15 cellular contexts compared by ENCODE assay signal in the genomic region with DNA sequence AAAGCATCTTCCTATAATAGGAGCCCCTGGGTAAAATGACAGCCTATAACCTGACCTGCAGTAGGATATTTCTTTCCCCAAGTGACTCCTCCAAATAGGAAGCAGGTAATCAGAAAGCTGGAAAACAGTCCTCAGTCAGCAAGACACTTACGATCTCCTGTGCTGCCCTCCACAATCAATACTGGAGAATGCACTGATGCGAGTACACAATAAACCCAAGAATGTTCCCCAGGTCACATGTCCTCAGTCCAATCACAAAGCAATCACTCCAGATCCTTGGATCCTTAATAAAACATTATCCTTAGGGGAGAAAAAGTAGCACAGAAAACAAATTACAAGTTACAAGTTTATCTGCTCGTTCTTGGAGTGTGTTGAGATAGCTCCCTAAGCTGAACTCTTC.
DNase-seq lines count a peak whose midpoint lies in the region; ATAC-seq, FAIRE-seq and TF ChIP-seq lines count a peak whose summit lies in the region.
"Had no signal": no experiment of that assay in that cellular context is flagged by ENCODE, and none has a peak within 500 bp of the region (broad histone marks: within the 10 kb centered on the region; RNA-seq: fewer than 3 reads in every experiment).

No MANE protein-coding gene starts in this region.

- no peak overlapping the region for H3K4me2 ChIP-seq in keratinocyte (ENCODE audit: control insufficient read depth, extremely low read depth, insufficient read depth, low read depth, low read length)

- H3K36me3 ChIP-seq in cardiac muscle cell (peaks cover 7% of the 10 kb centered on the region), adipocyte (ENCODE audit: control insufficient read depth, insufficient read depth, low read length, severe bottlenecking) (peaks cover 3% of the 10 kb centered on the region), keratinocyte (ENCODE audit: control insufficient read depth in 2 of 2, extremely low read depth in 1 of 2, insufficient read depth in 2 of 2, low read length in 2 of 2) (no peaks in the 10 kb centered on the region), thyroid gland (no peaks in the 10 kb centered on the region)

- H3K4me1 ChIP-seq in cardiac muscle cell (ENCODE audit: low read depth) (peaks cover 22% of the 10 kb centered on the region), adipocyte (ENCODE audit: control insufficient read depth, insufficient read depth, low read length) (peaks cover 6% of the 10 kb centered on the region), keratinocyte (ENCODE audit: control insufficient read depth, extremely low read depth, insufficient read depth, low read length) (peaks cover 10% of the 10 kb centered on the region), thyroid gland (peaks cover 24 to 28% of the 10 kb centered on the region in 2 donors)

- peaks cover 7% of the 10 kb centered on the region for H3K79me2 ChIP-seq in keratinocyte (ENCODE audit: control insufficient read depth, insufficient read depth, low read length)

- TF ChIP-seq POLR2A in thyroid gland (IDR thresholded peaks at IDR 0.05) = peak in 1 of 2 donors; percentile 42

- H3K27ac ChIP-seq in cardiac muscle cell (peak overlapping the region; percentile 73), keratinocyte (ENCODE audit: control insufficient read depth, insufficient read depth, low read length) (no peak overlapping the region), thyroid gland (peak overlapping the region; percentile 76 to 86 (median 78))
- H3K27ac ChIP-seq: C4-2B had no signal

- intact Hi-C loops in Right ventricle myocardium inferior (cut with DNase I) (no loop called here), thyroid gland (cut with DNase I) (loop anchor here (10.0 kb wide), 1 partner anchor 294 kb away; no protein-coding TSS in a partner anchor)

- no peak for DNase-seq in cardiac muscle cell (ENCODE audit: low read depth in 1 of 2, low spot score in 1 of 2)
- DNase-seq in Right ventricle myocardium inferior (ENCODE audit: missing footprints) = no peak
- DNase-seq in adipocyte (ENCODE audit: low read depth) = peak; percentile 72
- no peak for DNase-seq in keratinocyte (ENCODE audit: low read depth, low spot score)
- peak; percentile 38 to 50 for DNase-seq in thyroid gland
- DNase-seq in OCI-M1 (lab: John Stamatoyannopoulos, UW) = no peak
- DNase-seq in activated naive CD4-positive, alpha-beta T cell treated with Interleukin-2 at 50 U/mL for 16 hours = no peak
- DNase-seq: DMS53, Karpas-422, MM.1S, NCI-H2029, NCI-H510A had no signal

- H2AFZ ChIP-seq in keratinocyte (ENCODE audit: control insufficient read depth, low read length) = no peak overlapping the region

- 22 to 41% methylated on average over 3 of the region's 3 CpGs for WGBS in thyroid gland, 2 donors

- dilution Hi-C loops in keratinocyte (cut with MboI; ENCODE audit: extremely low pct_ligation_motif_present, low sequenced_read_pairs) = no loop called here

- no peaks in the 10 kb centered on the region for H4K20me1 ChIP-seq in keratinocyte (ENCODE audit: control insufficient read depth, extremely low read depth, insufficient read depth, low read length)

- H3K4me3 ChIP-seq in cardiac muscle cell = no peak overlapping the region
- H3K4me3 ChIP-seq in adipocyte (ENCODE audit: low read length) = no peak overlapping the region
- no peak overlapping the region for H3K4me3 ChIP-seq in keratinocyte (ENCODE audit: control insufficient read depth in 2 of 3, extremely low read depth in 1 of 3, insufficient read depth in 2 of 3, low read depth in 1 of 3, low read length in 3 of 3)
- no peak overlapping the region for H3K4me3 ChIP-seq in thyroid gland (replicated peaks in 1 of 3)
- H3K4me3 ChIP-seq: GM12878 had no signal

- no peaks in the 10 kb centered on the region for H3K9me1 ChIP-seq in keratinocyte (ENCODE audit: control insufficient read depth, extremely low read depth, insufficient read depth, low read length)

- FAIRE-seq in keratinocyte (lab: Jason Lieb, UNC) = peak; percentile 26
- FAIRE-seq: GM12878 had no signal

- H3K27me3 ChIP-seq in cardiac muscle cell (no peaks in the 10 kb centered on the region), adipocyte (replicated peaks; ENCODE audit: control insufficient read depth, insufficient read depth, low read length) (no peaks in the 10 kb centered on the region), keratinocyte (ENCODE audit: control insufficient read depth, extremely low read depth, insufficient read depth, low read length) (no peaks in the 10 kb centered on the region), thyroid gland (no peaks in the 10 kb centered on the region)

- H3K9ac ChIP-seq in adipocyte (ENCODE audit: low read length) = no peak overlapping the region
- no peak overlapping the region for H3K9ac ChIP-seq in keratinocyte (ENCODE audit: control insufficient read depth, extremely low read depth, insufficient read depth, low read length)

- ATAC-seq in Right ventricle myocardium inferior (no peak), HG02623 (IDR thresholded peaks at IDR 0.05; ENCODE audit: unreplicated experiment) (no peak)
- ATAC-seq: GM12878 had no signal

- TF ChIP-seq CTCF in cardiac muscle cell (IDR thresholded peaks at IDR 0.05; ENCODE audit: low read depth, low read length) = no peak
- TF ChIP-seq CTCF in keratinocyte (optimal IDR thresholded peaks at IDR 0.05 in 1 of 3, IDR thresholded peaks at IDR 0.05 in 1 of 3, conservative IDR thresholded peaks at IDR 0.05 in 1 of 3; ENCODE audit: extremely low read depth in 1 of 3, insufficient read depth in 2 of 3, low read length in 3 of 3) = no peak
- no peak for TF ChIP-seq CTCF in thyroid gland (IDR thresholded peaks at IDR 0.05)

- H3K9me3 ChIP-seq in cardiac muscle cell (ENCODE audit: low read depth) (no peaks in the 10 kb centered on the region), adipocyte (ENCODE audit: control insufficient read depth, low read length) (no peaks in the 10 kb centered on the region), keratinocyte (ENCODE audit: control insufficient read depth, low read depth, low read length) (no peaks in the 10 kb centered on the region), thyroid gland (no peaks in the 10 kb centered on the region)

Comparison
In these comparisons a context has a peak if more than half of its experiments do, and no peak if none do; other contexts are left out.
1. DNase-seq: peak in adipocyte (single experiment) and thyroid gland (2 of 2); none in cardiac muscle cell (0 of 2), Right ventricle myocardium inferior (single experiment), keratinocyte (single experiment), OCI-M1 (single experiment) and activated naive CD4-positive, alpha-beta T cell treated with Interleukin-2 at 50 U/mL for 16 hours (single experiment).